Comparison of ENCODE assay signal across 8 cellular contexts in the genomic region with DNA sequence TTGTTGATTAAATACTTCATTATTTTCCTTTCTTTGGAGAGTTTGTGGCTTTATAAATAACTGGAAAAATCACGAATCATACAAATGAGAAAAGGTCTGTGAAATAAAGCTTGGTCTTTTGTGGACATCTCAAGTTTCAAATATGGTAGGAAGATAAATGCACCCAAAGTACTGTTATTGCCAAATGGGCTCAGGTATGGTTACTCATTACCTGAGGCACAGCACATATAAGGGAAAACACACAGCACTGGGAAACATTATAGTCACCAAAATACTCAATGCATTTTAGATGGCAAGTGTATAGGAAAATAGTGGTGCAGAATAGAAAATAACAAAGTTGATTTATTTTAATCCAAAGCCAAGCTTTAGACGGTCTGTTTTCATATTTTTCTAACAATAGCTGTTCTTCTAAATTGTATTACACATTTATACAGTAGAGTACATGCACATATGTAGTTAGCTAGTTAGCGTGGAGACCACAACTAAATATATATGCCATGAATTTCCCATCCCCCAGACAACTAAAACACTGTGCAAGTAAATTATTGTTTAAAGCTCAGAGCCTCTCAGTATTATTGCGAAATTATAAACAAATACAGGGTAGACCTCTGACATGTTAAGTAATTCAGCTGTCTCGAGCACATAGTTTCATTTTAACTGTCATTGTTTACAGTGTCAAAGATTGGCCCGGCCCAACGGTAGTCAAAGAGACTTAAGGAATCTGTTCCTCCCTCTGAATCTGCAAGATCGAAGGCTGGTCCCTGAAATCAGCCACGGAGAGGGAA.
DNase-seq lines count a peak whose midpoint lies in the region; ATAC-seq, FAIRE-seq and TF ChIP-seq lines count a peak whose summit lies in the region.

No MANE protein-coding gene starts in this region.

- in situ Hi-C loops in gastrocnemius medialis (cut with MboI; ENCODE audit: low sequenced_read_pairs in 4 of 4), result no loop called here

- H3K9me3 Mint-ChIP-seq in T-cell, result no peaks in the 10 kb centered on the region

- H3K27me3 ChIP-seq in gastroesophageal sphincter (no peaks in the 10 kb centered on the region), gastrocnemius medialis (no peaks in the 10 kb centered on the region)

- H3K36me3 ChIP-seq in gastroesophageal sphincter (peaks cover 0 to 12% of the 10 kb centered on the region in 2 donors), gastrocnemius medialis (no peaks in the 10 kb centered on the region)

- H3K27me3 Mint-ChIP-seq in T-cell, result no peaks in the 10 kb centered on the region

- H3K9me3 ChIP-seq in gastroesophageal sphincter, result no peaks in the 10 kb centered on the region
- H3K9me3 ChIP-seq in gastrocnemius medialis, result no peaks in the 10 kb centered on the region

- peaks cover 0 to 43% (median 3%) of the 10 kb centered on the region in 3 donors for H3K4me1 ChIP-seq in gastroesophageal sphincter
- peaks cover 12 to 14% of the 10 kb centered on the region in 2 donors for H3K4me1 ChIP-seq in gastrocnemius medialis

- CTCF ChIA-PET in T-cell (lab: Charles Lee), result interaction anchor here (0.6 to 3.5 kb wide), 22 partner anchors 8 to 611 kb away, joined by 3 to 56 read pairs (median 4); no protein-coding TSS in a partner anchor

- POLR2A ChIA-PET in T-cell (lab: Charles Lee), result interaction anchor here in 1 of 2 donors (0.8 kb wide), 1 partner anchor 18 kb away, joined by 3 read pairs; no protein-coding TSS in a partner anchor

- H3K36me3 Mint-ChIP-seq in T-cell, result peaks cover 5% of the 10 kb centered on the region

- peak overlapping the region; percentile 97 to 100 (median 100) for H3K4me3 Mint-ChIP-seq in T-cell

- H3K27ac Mint-ChIP-seq in T-cell, result peak overlapping the region; percentile 100

- intact Hi-C loops in gastrocnemius medialis (cut with DNase I; ENCODE audit: low total_unique reads), result loop anchor here (5.0 kb wide), 1 partner anchor 41 kb away; no protein-coding TSS in a partner anchor

- no peak for TF ChIP-seq EP300 in gastroesophageal sphincter (IDR thresholded peaks at IDR 0.05)

- H3K27ac ChIP-seq in gastroesophageal sphincter, result peak overlapping the region; percentile 75 to 86 (median 84)
- H3K27ac ChIP-seq in gastrocnemius medialis, result peak overlapping the region; percentile 58 to 66 (median 64)

- FAIRE-seq in urothelium cell line (lab: Jason Lieb, UNC), result no peak

- TF ChIP-seq CTCF in gastroesophageal sphincter (IDR thresholded peaks at IDR 0.05), result no peak
- TF ChIP-seq CTCF in gastrocnemius medialis (IDR thresholded peaks at IDR 0.05 in 4 of 5, conservative IDR thresholded peaks at IDR 0.05 in 1 of 5), result no peak

- ATAC-seq in HG02885 (IDR thresholded peaks at IDR 0.05; ENCODE audit: poor library complexity, unreplicated experiment) (peak; percentile 26), T-cell (replicated peaks in 1 of 4) (peak; percentile 45 to 54 (median 52)), gastroesophageal sphincter (peak; percentile 70), gastrocnemius medialis (peak; percentile 41 to 61)

- 20 to 23% methylated on average over 5 to 7 of the region's 9 CpGs for WGBS in gastroesophageal sphincter (ENCODE audit: low coverage in 1 of 2), 2 donors

- peaks cover 39 to 49% (median 48%) of the 10 kb centered on the region in 3 donors for H3K4me1 Mint-ChIP-seq in T-cell

- H3K4me3 ChIP-seq in gastroesophageal sphincter, result peak overlapping the region; percentile 58 to 59
- H3K4me3 ChIP-seq in gastrocnemius medialis, result peak overlapping the region; percentile 47 to 58 (median 51)

- TF ChIP-seq POLR2A in gastroesophageal sphincter (IDR thresholded peaks at IDR 0.05) (no peak), gastrocnemius medialis (IDR thresholded peaks at IDR 0.05) (no peak)

- DNase-seq in SIG-M5 treated with dmso at 0.1 percent for 504 hours (lab: John Stamatoyannopoulos, UW; ENCODE audit: unreplicated experiment) (peak; percentile 68), SIG-M5 (lab: John Stamatoyannopoulos, UW) (no peak), T-cell (peak in 2 of 34 experiments; percentile 7 to 24), gastrocnemius medialis (no peak), urothelium cell line (ENCODE audit: low spot score) (no peak), iPS-NIHi11 (ENCODE audit: low spot score) (no peak)
